ENCODE assay signal across 8 cellular contexts in the genomic region with DNA sequence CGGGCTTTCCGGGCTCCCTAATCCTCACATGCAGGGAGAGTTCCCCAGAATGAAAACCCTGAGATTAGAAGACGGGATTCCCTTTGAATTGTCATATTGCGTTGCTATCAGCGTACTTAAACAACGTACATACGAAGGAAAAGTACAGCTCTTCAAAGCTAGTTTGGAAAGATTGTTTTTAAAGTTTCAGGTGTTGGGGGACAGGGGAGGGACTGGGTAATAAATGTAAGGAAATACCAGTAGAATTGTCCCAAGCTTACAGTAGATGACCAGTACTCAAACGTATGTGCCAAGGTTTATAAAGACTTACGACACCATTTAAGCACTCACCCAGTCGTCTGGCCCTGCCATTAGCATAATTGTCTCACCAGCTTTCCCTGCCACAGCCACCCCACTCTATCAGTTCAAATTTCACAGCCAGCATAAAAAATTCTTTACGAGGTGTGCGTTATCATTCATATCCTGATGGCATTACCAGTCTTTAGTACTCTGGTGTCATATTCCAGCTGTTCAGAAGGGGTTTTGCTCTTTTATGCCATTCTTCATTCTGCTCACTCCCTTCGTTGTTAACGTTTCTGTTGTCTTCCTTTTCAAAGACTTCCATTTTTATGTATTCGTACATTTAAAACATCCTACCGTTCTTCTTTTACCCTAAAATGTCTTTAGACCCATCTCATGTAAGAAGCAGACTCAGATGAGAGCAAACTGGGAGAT. TPM values are rescaled to one million over a fixed set of nuclear protein-coding genes. Genes with fewer than 3 reads are reported as not detected.
A peak's percentile ranks its signal among the peaks of the same experiment; 100 is the strongest.
DNase-seq lines count a peak whose midpoint lies in the region; ATAC-seq and TF ChIP-seq lines count a peak whose summit lies in the region.

No MANE protein-coding gene starts in this region.

- peak overlapping the region; percentile 72 for H3K9ac ChIP-seq in HUES48 (ENCODE audit: low read depth, low read length)

- H3K4me1 ChIP-seq in HUES48 (ENCODE audit: control insufficient read depth, insufficient read depth, low read length): peaks cover 6% of the 10 kb centered on the region
- H3K4me1 ChIP-seq in SJCRH30: no peaks in the 10 kb centered on the region

- intact Hi-C loops in natural killer cell (cut with micrococcal nuclease): loop anchor here (2.0 to 5.0 kb wide), 2 partner anchors 91 to 389 kb away; partner anchors contain the start of gene EIF4G3

- no peak for ATAC-seq in natural killer cell
- no peak for ATAC-seq in GM21360 (IDR thresholded peaks at IDR 0.05; ENCODE audit: unreplicated experiment)

- no peaks in the 10 kb centered on the region for H3K27me3 ChIP-seq in HUES48 (ENCODE audit: control insufficient read depth, insufficient read depth, low read length)
- H3K27me3 ChIP-seq in SJCRH30: no peaks in the 10 kb centered on the region

- H3K27ac ChIP-seq in HUES48 (ENCODE audit: low read depth, low read length): peak overlapping the region; percentile 98
- peak overlapping the region; percentile 88 for H3K27ac ChIP-seq in SJCRH30

- H3K9me3 Mint-ChIP-seq in endothelial cell (ENCODE audit: unreplicated experiment) (no peaks in the 10 kb centered on the region), natural killer cell (no peaks in the 10 kb centered on the region)

- DNase-seq in COR-L47 (lab: John Stamatoyannopoulos, UW) (peak; percentile 5), SJCRH30 (peak; percentile 51 to 68), endothelial cell (ENCODE audit: low spot score) (no peak), natural killer cell (no peak), anterior cingulate cortex (lab: John Stamatoyannopoulos, UW) (no peak)
- DNase-seq in stimulated activated CD4-positive, alpha-beta T cell treated with anti-CD3 and anti-CD28 coated beads, Interleukin-4, amount 100 ng/mL, for 4 hours: no peak

- H3K27ac Mint-ChIP-seq in endothelial cell (ENCODE audit: unreplicated experiment) (peak overlapping the region; percentile 96), natural killer cell (peak overlapping the region; percentile 97 to 98)

- peaks cover 22% of the 10 kb centered on the region for H3K4me1 Mint-ChIP-seq in endothelial cell (ENCODE audit: unreplicated experiment)
- peaks cover 34 to 35% of the 10 kb centered on the region in 2 donors for H3K4me1 Mint-ChIP-seq in natural killer cell

- H3K4me3 ChIP-seq in HUES48 (ENCODE audit: low read depth, low read length) (peak overlapping the region; percentile 98), SJCRH30 (peak overlapping the region; percentile 80)

- TF ChIP-seq CTCF in endothelial cell (IDR thresholded peaks at IDR 0.05; ENCODE audit: unreplicated experiment): no peak
- TF ChIP-seq CTCF in natural killer cell (IDR thresholded peaks at IDR 0.05): no peak

- peaks cover 11% of the 10 kb centered on the region for H3K36me3 Mint-ChIP-seq in endothelial cell (ENCODE audit: low read depth, unreplicated experiment)
- H3K36me3 Mint-ChIP-seq in natural killer cell: no peaks in the 10 kb centered on the region

- peaks cover 17% of the 10 kb centered on the region for H3K27me3 Mint-ChIP-seq in endothelial cell (ENCODE audit: unreplicated experiment)
- H3K27me3 Mint-ChIP-seq in natural killer cell (ENCODE audit: low read depth in 2 of 2): no peaks in the 10 kb centered on the region

- H3K4me3 Mint-ChIP-seq in endothelial cell (ENCODE audit: unreplicated experiment): peak overlapping the region; percentile 93
- peak overlapping the region; percentile 95 for H3K4me3 Mint-ChIP-seq in natural killer cell

- no peaks in the 10 kb centered on the region for H3K9me3 ChIP-seq in HUES48 (ENCODE audit: control insufficient read depth, insufficient read depth, low read length)
- H3K9me3 ChIP-seq in SJCRH30 (replicated peaks): no peaks in the 10 kb centered on the region; the same call in 1 of the 2 replicates

- H3K36me3 ChIP-seq in HUES48 (ENCODE audit: control insufficient read depth, insufficient read depth, low read length) (no peaks in the 10 kb centered on the region), SJCRH30 (no peaks in the 10 kb centered on the region)

RNA-seq across cellular contexts. Expression of gene HP1BP3, which starts 0.8 kb away (rescaled TPM):
- 244 and 283 TPM in 2 replicates for total RNA-seq in SJCRH30 (2014; rRNA removed; shearing (Covaris generic))
- total RNA-seq in endothelial cell (ENCODE audit: unreplicated experiment) (164 TPM), natural killer cell (100 to 1,000 TPM; 243 to 296 (median 274) TPM)

RNA-seq across cellular contexts. Expression of gene SH2D5, which starts 55.4 kb away (rescaled TPM):
- total RNA-seq in SJCRH30 (2014; rRNA removed; shearing (Covaris generic)): 8.4 and 10.7 TPM in 2 replicates
- total RNA-seq in endothelial cell (ENCODE audit: unreplicated experiment) (0.26 TPM), natural killer cell (not detected)

Comparison
In these comparisons a context has a peak if more than half of its experiments do, and no peak if none do; other contexts are left out.
1. DNase-seq: peak in COR-L47 (single experiment) and SJCRH30 (2 of 2); none in endothelial cell (single experiment), natural killer cell (single experiment), stimulated activated CD4-positive, alpha-beta T cell treated with anti-CD3 and anti-CD28 coated beads, Interleukin-4, amount 100 ng/mL, for 4 hours (0 of 2) and anterior cingulate cortex (0 of 58).